ENCODE assay signal across 4 cellular contexts in the genomic region with DNA sequence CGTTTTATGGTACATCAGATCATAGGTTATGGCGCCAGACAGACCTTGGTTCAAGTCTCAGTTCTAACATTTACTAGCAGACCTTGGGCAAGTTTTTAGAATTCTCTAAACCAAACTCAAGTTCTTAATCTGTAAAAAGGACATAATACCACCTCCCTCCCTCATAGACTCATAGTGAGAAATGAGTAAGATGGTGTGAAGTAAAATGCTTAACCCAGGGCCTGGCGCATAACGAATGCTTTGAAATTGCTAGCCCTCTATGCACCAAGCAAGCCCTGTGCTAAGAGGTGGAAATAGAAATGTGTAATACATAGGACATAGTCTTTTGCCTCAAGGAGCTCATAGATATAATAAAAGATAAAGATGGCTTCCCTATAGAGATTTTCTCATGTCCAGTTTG.
"Had no signal": no experiment of that assay in that cellular context is flagged by ENCODE, and none has a peak within 500 bp of the region (broad histone marks: within the 10 kb centered on the region; RNA-seq: fewer than 3 reads in every experiment).

No MANE protein-coding gene starts in this region.

- ATAC-seq: GM23338 had no signal

- DNase-seq: H9, HCEC 1CT, IMR-90 had no signal

- H3K4me1 Mint-ChIP-seq: GM23338, H9 had no signal

- H3K27ac Mint-ChIP-seq: GM23338, H9 had no signal

- H3K4me3 Mint-ChIP-seq: GM23338, H9 had no signal
